In genomic region chr1:65429806-65430205, GRCh38 we compare ENCODE assay signal across 9 cellular contexts. TPM values are rescaled to one million over a fixed set of nuclear protein-coding genes. Genes with fewer than 3 reads are reported as not detected.
DNase-seq lines count a peak whose midpoint lies in the region; ATAC-seq and TF ChIP-seq lines count a peak whose summit lies in the region.
"Had no signal": no experiment of that assay in that cellular context is flagged by ENCODE, and none has a peak within 500 bp of the region (broad histone marks: within the 10 kb centered on the region; RNA-seq: fewer than 3 reads in every experiment).

No MANE protein-coding gene starts in this region.

- H3K23ac ChIP-seq in trophoblast cell (ENCODE audit: low read length), result no peak overlapping the region

- no peaks in the 10 kb centered on the region for H3K36me3 Mint-ChIP-seq in glutamatergic neuron (ENCODE audit: unreplicated experiment)

- H2AFZ ChIP-seq in trophoblast cell (ENCODE audit: insufficient read depth, low read length, poor library complexity), result no peak overlapping the region

- DNase-seq in Daoy (ENCODE audit: low read depth), result peak; percentile 79
- DNase-seq in RWPE2 (ENCODE audit: low spot score), result no peak
- peak; percentile 89 for DNase-seq in fibroblast of gingiva (ENCODE audit: low read depth)
- peak; percentile 63 to 82 for DNase-seq in trophoblast cell
- DNase-seq in effector CD8-positive, alpha-beta T cell (lab: John Stamatoyannopoulos, UW), result no peak
- no peak for DNase-seq in HT-29 (ENCODE audit: low spot score)
- no peak for DNase-seq in D341Med (ENCODE audit: low spot score)
- DNase-seq in glutamatergic neuron, result no peak
- DNase-seq: retina had no signal

- H3K79me2 ChIP-seq in trophoblast cell (ENCODE audit: control insufficient read depth, insufficient read depth, low read length, poor library complexity), result no peaks in the 10 kb centered on the region

- peak overlapping the region; percentile 50 for H3K4me2 ChIP-seq in trophoblast cell (ENCODE audit: low read length)

- no peaks in the 10 kb centered on the region for H3K9me3 ChIP-seq in RWPE2 (ENCODE audit: severe bottlenecking)
- H3K9me3 ChIP-seq in trophoblast cell (ENCODE audit: insufficient read depth, low read depth, low read length), result no peaks in the 10 kb centered on the region

- TF ChIP-seq CTCF in RWPE2 (IDR thresholded peaks at IDR 0.05; ENCODE audit: poor library complexity, severe bottlenecking) (no peak), glutamatergic neuron (IDR thresholded peaks at IDR 0.05; ENCODE audit: partially characterized antibody, unreplicated experiment) (no peak)

- H2BK5ac ChIP-seq in trophoblast cell (ENCODE audit: low read depth, low read length, poor library complexity), result no peak overlapping the region

- peak overlapping the region; percentile 78 for H3K27ac ChIP-seq in RWPE2 (ENCODE audit: poor library complexity, severe bottlenecking)
- peak overlapping the region; percentile 56 for H3K27ac ChIP-seq in trophoblast cell (ENCODE audit: low read depth, low read length)

- H3K9me3 Mint-ChIP-seq in glutamatergic neuron (ENCODE audit: unreplicated experiment), result no peaks in the 10 kb centered on the region

- H3K4me1 ChIP-seq in RWPE2 (ENCODE audit: insufficient read depth, poor library complexity, severe bottlenecking) (peaks cover 31% of the 10 kb centered on the region), trophoblast cell (ENCODE audit: control insufficient read depth in 1 of 2, insufficient read depth in 2 of 2, low read length in 2 of 2) (peaks cover 12 to 14% of the 10 kb centered on the region in 2 experiments)

- no peak overlapping the region for H2AK5ac ChIP-seq in trophoblast cell (ENCODE audit: low read length)

- peaks cover 84% of the 10 kb centered on the region for H3K36me3 ChIP-seq in RWPE2 (ENCODE audit: low read depth)
- peaks cover 12 to 16% of the 10 kb centered on the region in 2 experiments for H3K36me3 ChIP-seq in trophoblast cell (ENCODE audit: control insufficient read depth in 1 of 2, insufficient read depth in 2 of 2, low read length in 2 of 2)

- no peak overlapping the region for H3K27ac Mint-ChIP-seq in glutamatergic neuron (ENCODE audit: unreplicated experiment)

- no peak overlapping the region for H4K91ac ChIP-seq in trophoblast cell (ENCODE audit: low read depth, low read length)

- ATAC-seq in RWPE2 (ENCODE audit: low read depth), result peak; percentile 60

- no peak overlapping the region for H2BK12ac ChIP-seq in trophoblast cell (ENCODE audit: low read length)

- no CpG with 5 or more reads among the region's 7 CpGs for WGBS in trophoblast cell (ENCODE audit: extremely low coverage, insufficient coverage, insufficient read length)

- H3K4me3 Mint-ChIP-seq in glutamatergic neuron (ENCODE audit: unreplicated experiment), result no peak overlapping the region

- peaks cover 7% of the 10 kb centered on the region for H3K79me1 ChIP-seq in trophoblast cell (ENCODE audit: low read length)

- no peak overlapping the region for H2BK120ac ChIP-seq in trophoblast cell (ENCODE audit: insufficient read depth, low read length, poor library complexity)

- H3K27me3 ChIP-seq in RWPE2 (ENCODE audit: insufficient read depth, poor library complexity, severe bottlenecking) (no peaks in the 10 kb centered on the region), trophoblast cell (ENCODE audit: insufficient read depth, low read length) (no peaks in the 10 kb centered on the region)

- H4K12ac ChIP-seq in trophoblast cell (ENCODE audit: low read depth, low read length), result no peak overlapping the region

- no peak overlapping the region for H3K9ac ChIP-seq in trophoblast cell (ENCODE audit: low read length)

- H3K4me1 Mint-ChIP-seq in glutamatergic neuron (ENCODE audit: low read depth, unreplicated experiment), result peaks cover 3% of the 10 kb centered on the region

- no peak overlapping the region for H3K14ac ChIP-seq in trophoblast cell (ENCODE audit: low read length)

- H3K27me3 Mint-ChIP-seq in glutamatergic neuron (ENCODE audit: unreplicated experiment), result no peaks in the 10 kb centered on the region

- no peak overlapping the region for H4K8ac ChIP-seq in trophoblast cell (ENCODE audit: low read depth, low read length)

- no peak overlapping the region for H3K4me3 ChIP-seq in RWPE2 (ENCODE audit: severe bottlenecking)
- no peak overlapping the region for H3K4me3 ChIP-seq in trophoblast cell (ENCODE audit: low read depth, low read length)

- H3K18ac ChIP-seq in trophoblast cell (ENCODE audit: low read length), result no peak overlapping the region

- no peak overlapping the region for H3K4ac ChIP-seq in trophoblast cell (ENCODE audit: low read depth, low read length)

RNA-seq across cellular contexts. Expression of gene LEPR, which starts 9.3 kb away (rescaled TPM):
- 6.5 and 7.1 TPM in 2 replicates for total RNA-seq in Daoy (2014; rRNA removed; shearing (Covaris generic))
- polyA plus RNA-seq in trophoblast cell (2013), result 5.0 and 5.1 TPM in 2 replicates
- total RNA-seq in HT-29 (2014; rRNA removed; shearing (Covaris generic)), result 0.53 and 1.2 TPM in 2 replicates
- total RNA-seq in glutamatergic neuron (ENCODE audit: unreplicated experiment), result 6.8 TPM

RNA-seq across cellular contexts. Expression of gene LEPROT, which starts 9.3 kb away (rescaled TPM):
- total RNA-seq in Daoy (2014; rRNA removed; shearing (Covaris generic)), result 19.9 and 21.3 TPM in 2 replicates
- polyA plus RNA-seq in trophoblast cell (2013), result 59.3 and 62.1 TPM in 2 replicates
- 20.6 and 21.2 TPM in 2 replicates for total RNA-seq in HT-29 (2014; rRNA removed; shearing (Covaris generic))
- 56.0 TPM for total RNA-seq in glutamatergic neuron (ENCODE audit: unreplicated experiment)

Comparison
In these comparisons a context has a peak if more than half of its experiments do, and no peak if none do; other contexts are left out.
1. DNase-seq: peak in Daoy (single experiment), fibroblast of gingiva (single experiment) and trophoblast cell (2 of 2); none in RWPE2 (single experiment), effector CD8-positive, alpha-beta T cell (single experiment), HT-29 (single experiment), D341Med (single experiment) and glutamatergic neuron (single experiment).